In genomic region chr1:24558902-24559791, GRCh38 we compare ENCODE assay signal across 7 cellular contexts. TPM values are rescaled to one million over a fixed set of nuclear protein-coding genes. Genes with fewer than 3 reads are reported as not detected.
DNase-seq lines count a peak whose midpoint lies in the region; ATAC-seq lines count a peak whose summit lies in the region.

No MANE protein-coding gene starts in this region.

- H3K4me3 ChIP-seq in right cardiac atrium (ENCODE audit: low read length): no peak overlapping the region

- H3K27ac ChIP-seq in right cardiac atrium (ENCODE audit: low read length): no peak overlapping the region

- intact Hi-C loops in right cardiac atrium (cut with DNase I): loop anchor here in 1 of 4 donors (10.0 kb wide), 1 partner anchor 76 kb away; no protein-coding TSS in a partner anchor

- peaks cover 2% of the 10 kb centered on the region for H3K4me1 ChIP-seq in right cardiac atrium (ENCODE audit: control insufficient read depth, insufficient read depth, low read length)

- H3K9me3 ChIP-seq in right cardiac atrium (ENCODE audit: control insufficient read depth, low read length): no peaks in the 10 kb centered on the region

- DNase-seq in HuH-7 (ENCODE audit: low spot score) (peak; percentile 60), UCSD-AML1 (lab: John Stamatoyannopoulos, UW; ENCODE audit: unreplicated experiment) (peak; percentile 50), right cardiac atrium (peak; percentile 35 to 68 (median 63)), superior temporal gyrus (ENCODE audit: extremely low spot score) (peak; percentile 78), NCI-H2081 treated with DMSO at 0.1 percent for 48 hours (lab: John Stamatoyannopoulos, UW) (no peak)
- DNase-seq in stimulated activated CD4-positive, alpha-beta T cell treated with anti-CD3 and anti-CD28 coated beads, Interleukin-2, amount 100 ng/mL, for 24 hours: no peak

- H3K27me3 ChIP-seq in right cardiac atrium (ENCODE audit: control insufficient read depth, insufficient read depth): no peaks in the 10 kb centered on the region

- 47% methylated on average over 12 of the region's 12 CpGs for WGBS in right cardiac atrium

- peak; percentile 22 to 47 for ATAC-seq in right cardiac atrium
- ATAC-seq in HG03025 (IDR thresholded peaks at IDR 0.05; ENCODE audit: low FRiP score, unreplicated experiment): no peak

RNA-seq across cellular contexts. Expression of gene NCMAP, which starts 3.3 kb away (rescaled TPM):
- under 1 TPM in 3 of 4 donors, not detected in 1; 0.21 to 0.71 (median 0.71) TPM for total RNA-seq in right cardiac atrium
- 1.0 TPM for polyA plus RNA-seq in right cardiac atrium

RNA-seq across cellular contexts. Expression of gene RCAN3, which starts 56.5 kb away (rescaled TPM):
- 1 to 10 TPM; 5.7 to 6.6 (median 6.3) TPM for total RNA-seq in right cardiac atrium
- 2.1 TPM for polyA plus RNA-seq in right cardiac atrium

Comparison
In these comparisons a context has a peak if more than half of its experiments do, and no peak if none do; other contexts are left out.
1. DNase-seq: peak in HuH-7 (single experiment), UCSD-AML1 (single experiment), right cardiac atrium (3 of 3) and superior temporal gyrus (single experiment); none in NCI-H2081 treated with DMSO at 0.1 percent for 48 hours (single experiment) and stimulated activated CD4-positive, alpha-beta T cell treated with anti-CD3 and anti-CD28 coated beads, Interleukin-2, amount 100 ng/mL, for 24 hours (0 of 2).